Comparison of ENCODE assay signal across 22 cellular contexts in genomic region chr5:181028032-181028819, GRCh38. TPM values are rescaled to one million over a fixed set of nuclear protein-coding genes. Genes with fewer than 3 reads are reported as not detected.
A peak's percentile ranks its signal among the peaks of the same experiment; 100 is the strongest.
DNase-seq lines count a peak whose midpoint lies in the region; ATAC-seq and TF ChIP-seq lines count a peak whose summit lies in the region.
"Had no signal": no experiment of that assay in that cellular context is flagged by ENCODE, and none has a peak within 500 bp of the region (broad histone marks: within the 10 kb centered on the region; RNA-seq: fewer than 3 reads in every experiment).

No MANE protein-coding gene starts in this region.

- H3K9me3 ChIP-seq in hepatocyte (ENCODE audit: low read depth) = no peaks in the 10 kb centered on the region
- H3K9me3 ChIP-seq in PC-9 (ENCODE audit: insufficient read depth, low read depth) = no peaks in the 10 kb centered on the region
- H3K9me3 ChIP-seq: SK-N-SH had no signal

- H3K4me1 Mint-ChIP-seq in Calu3 (ENCODE audit: low read depth, unreplicated experiment) (no peaks in the 10 kb centered on the region), nephron (no peaks in the 10 kb centered on the region)
- H3K4me1 Mint-ChIP-seq: stimulated activated memory B cell treated with anti-CD40 and anti-IgM and Interleukin-4, amounts not matched to agents 10 μg/mL and 1 μg/mL and 100 μg/mL, for 72 hours had no signal

- H3K4me3 Mint-ChIP-seq in Calu3 (ENCODE audit: low read depth, unreplicated experiment) (peak overlapping the region; percentile 67), nephron (peak overlapping the region; percentile 58 to 64 (median 64))
- H3K4me3 Mint-ChIP-seq: activated T-cell treated with anti-CD3 and anti-CD28 coated beads, Interleukin-2, amount 50 U/mL, for 4 hours; effector memory CD8-positive, alpha-beta T cell; stimulated activated memory B cell treated with anti-CD40 and anti-IgM and Interleukin-4, amounts not matched to agents 10 μg/mL and 1 μg/mL and 100 μg/mL, for 72 hours had no signal

- intact Hi-C loops in Calu3 (cut with micrococcal nuclease; ENCODE audit: unreplicated experiment) (loop anchor here (5.0 kb wide), 1 partner anchor 161 kb away; no protein-coding TSS in a partner anchor), PC-9 (cut with micrococcal nuclease; ENCODE audit: unreplicated experiment) (no loop called here)

- ATAC-seq in GM21529 (IDR thresholded peaks at IDR 0.05; ENCODE audit: unreplicated experiment) (no peak), GM21381 (IDR thresholded peaks at IDR 0.05; ENCODE audit: unreplicated experiment) (no peak)
- ATAC-seq: activated T-cell treated with anti-CD3 and anti-CD28 coated beads, Interleukin-2, amount 50 U/mL, for 4 hours; effector memory CD8-positive, alpha-beta T cell; stimulated activated memory B cell treated with anti-CD40 and anti-IgM and Interleukin-4, amounts not matched to agents 10 μg/mL and 1 μg/mL and 100 μg/mL, for 72 hours had no signal

- no peaks in the 10 kb centered on the region for H3K79me2 ChIP-seq in hepatocyte
- no peaks in the 10 kb centered on the region for H3K79me2 ChIP-seq in PC-9 (ENCODE audit: low read depth)

- 41% methylated on average over 26 of the region's 26 CpGs for WGBS in hepatocyte (ENCODE audit: low lambda C conversion rate, missing lambda C conversion rate)

- no peaks in the 10 kb centered on the region for H3K9me2 ChIP-seq in hepatocyte (replicated peaks; ENCODE audit: insufficient read depth)
- H3K9me2 ChIP-seq in PC-9 (ENCODE audit: insufficient read depth) = no peaks in the 10 kb centered on the region
- H3K9me2 ChIP-seq: SK-N-SH had no signal

- DNase-seq in Calu3 = peak; percentile 51
- DNase-seq in LoVo (ENCODE audit: low spot score) = peak; percentile 25
- peak; percentile 24 for DNase-seq in hepatocyte (ENCODE audit: low spot score)
- DNase-seq in stimulated activated naive CD4-positive, alpha-beta T cell (lab: John Stamatoyannopoulos, UW) = no peak
- no peak for DNase-seq in PC-9
- DNase-seq: activated CD4-positive, alpha-beta T cell treated with anti-CD3 and anti-CD28 coated beads, Interleukin-2, amount 50 U/mL, for 4 hours; activated T-cell treated with anti-CD3 and anti-CD28 coated beads, Interleukin-2, amount 50 U/mL, for 4 hours; COR-L47; effector memory CD8-positive, alpha-beta T cell; midbrain; NCI-H446 treated with DMSO at 0.1 percent for 48 hours; SK-N-SH had no signal

- H3K36me3 ChIP-seq in hepatocyte (replicated peaks; ENCODE audit: insufficient read depth, low read depth) (no peaks in the 10 kb centered on the region), PC-9 (ENCODE audit: low read depth) (no peaks in the 10 kb centered on the region)
- H3K36me3 ChIP-seq: cardiac muscle cell had no signal

- H3K4me2 ChIP-seq in hepatocyte (peak overlapping the region; percentile 63), PC-9 (no peak overlapping the region)
- H3K4me2 ChIP-seq: SK-N-SH had no signal

- H3K27ac Mint-ChIP-seq in Calu3 (ENCODE audit: unreplicated experiment) (peak overlapping the region; percentile 25), nephron (no peak overlapping the region)
- H3K27ac Mint-ChIP-seq: stimulated activated memory B cell treated with anti-CD40 and anti-IgM and Interleukin-4, amounts not matched to agents 10 μg/mL and 1 μg/mL and 100 μg/mL, for 72 hours had no signal

- BruUV-seq in Calu3 (replicated peaks; lab: Mats Ljungman, UMichigan) = no TSS peak
- no TSS peak for BruUV-seq in PC-9 (replicated peaks; lab: Mats Ljungman, UMichigan)

- no peak overlapping the region for H3K27ac ChIP-seq in hepatocyte
- no peak overlapping the region for H3K27ac ChIP-seq in PC-9
- H3K27ac ChIP-seq: cardiac muscle cell, skin epidermis had no signal

- POLR2A ChIA-PET in PC-9 (lab: Charles Lee; ENCODE audit: unreplicated experiment) = no interaction called here

- no peak overlapping the region for H3K4me3 ChIP-seq in hepatocyte
- no peak overlapping the region for H3K4me3 ChIP-seq in PC-9
- H3K4me3 ChIP-seq: cardiac muscle cell, skin epidermis had no signal

- H3K9me3 Mint-ChIP-seq in Calu3 (ENCODE audit: low read depth, unreplicated experiment) = peaks cover 3% of the 10 kb centered on the region
- H3K9me3 Mint-ChIP-seq in nephron = peaks cover 14% of the 10 kb centered on the region

- H2AFZ ChIP-seq in hepatocyte (peak overlapping the region; percentile 41), PC-9 (no peak overlapping the region)

- no peaks in the 10 kb centered on the region for H3F3A ChIP-seq in PC-9 (ENCODE audit: insufficient read depth, low read depth)

- TF ChIP-seq CTCF in Calu3 (IDR thresholded peaks at IDR 0.05; ENCODE audit: unreplicated experiment) = no peak
- no peak for TF ChIP-seq CTCF in hepatocyte (IDR thresholded peaks at IDR 0.05; ENCODE audit: poor library complexity)
- no peak for TF ChIP-seq CTCF in nephron (IDR thresholded peaks at IDR 0.05; ENCODE audit: unreplicated experiment in 3 of 3)
- TF ChIP-seq CTCF in PC-9 (conservative IDR thresholded peaks at IDR 0.05) = no peak

- H4K20me1 ChIP-seq in hepatocyte (ENCODE audit: insufficient read depth, poor library complexity, severe bottlenecking) (no peaks in the 10 kb centered on the region), PC-9 (ENCODE audit: insufficient read depth) (no peaks in the 10 kb centered on the region)

- no peaks in the 10 kb centered on the region for H3K27me3 Mint-ChIP-seq in Calu3 (ENCODE audit: unreplicated experiment)
- H3K27me3 Mint-ChIP-seq in nephron (ENCODE audit: low read depth) = peaks cover 46% of the 10 kb centered on the region

- peaks cover 5% of the 10 kb centered on the region for H3K36me3 Mint-ChIP-seq in Calu3 (ENCODE audit: insufficient read depth, unreplicated experiment)
- no peaks in the 10 kb centered on the region for H3K36me3 Mint-ChIP-seq in nephron (ENCODE audit: low read depth)
- H3K36me3 Mint-ChIP-seq: stimulated activated memory B cell treated with anti-CD40 and anti-IgM and Interleukin-4, amounts not matched to agents 10 μg/mL and 1 μg/mL and 100 μg/mL, for 72 hours had no signal

- H3K4me1 ChIP-seq in hepatocyte (ENCODE audit: insufficient read depth) (no peaks in the 10 kb centered on the region), PC-9 (replicated peaks; ENCODE audit: insufficient read depth) (no peaks in the 10 kb centered on the region)

- CTCF ChIA-PET in Calu3 (lab: Charles Lee) (no interaction called here), PC-9 (lab: Charles Lee) (no interaction called here)

- H3K27me3 ChIP-seq in hepatocyte (peaks cover 4% of the 10 kb centered on the region), PC-9 (ENCODE audit: insufficient read depth, low read depth) (peaks cover 26% of the 10 kb centered on the region)
- H3K27me3 ChIP-seq: cardiac muscle cell had no signal

RNA-seq across cellular contexts. Expression of gene BTNL9, which starts 11.8 kb away (rescaled TPM):
- total RNA-seq in Calu3 (2022) = 5.0 and 5.8 TPM in 2 replicates
- total RNA-seq in hepatocyte = 0.27 and 1.0 TPM in 2 replicates
- 0.11 and 1.4 TPM in 2 replicates for polyA plus RNA-seq in hepatocyte
- not detected in 2 replicates for total RNA-seq in PC-9 (2021)
- total RNA-seq: cardiac muscle cell, fibroblast of villous mesenchyme had no signal
- polyA plus RNA-seq: cardiac muscle cell, SK-N-SH had no signal

RNA-seq across cellular contexts. Expression of gene BTNL3, which starts 39.6 kb away (rescaled TPM):
- total RNA-seq in Calu3 (2022) (not detected in 2 replicates), hepatocyte (25.9 and 31.3 TPM in 2 replicates), PC-9 (2021) (not detected in 2 replicates)
- polyA plus RNA-seq in hepatocyte = 15.9 and 21.2 TPM in 2 replicates
- total RNA-seq: activated T-cell treated with anti-CD3 and anti-CD28 coated beads, Interleukin-2, amount 50 U/mL, for 4 hours; cardiac muscle cell; fibroblast of villous mesenchyme; OCI-LY7; ureter had no signal
- polyA plus RNA-seq: cardiac muscle cell, keratinocyte, SK-N-SH had no signal

Comparison
In these comparisons a context has a peak if more than half of its experiments do, and no peak if none do; other contexts are left out.
1. DNase-seq: peak in Calu3 (single experiment), LoVo (single experiment) and hepatocyte (single experiment); none in stimulated activated naive CD4-positive, alpha-beta T cell (0 of 6) and PC-9 (0 of 2).
2. RNA of gene BTNL3, which starts 39.6 kb away (total RNA-seq): 25.9 to 31.3 TPM in hepatocyte; not detected in Calu3 and not detected in PC-9; every median in the first group is over 10 times any median in the second.